In the genomic region with DNA sequence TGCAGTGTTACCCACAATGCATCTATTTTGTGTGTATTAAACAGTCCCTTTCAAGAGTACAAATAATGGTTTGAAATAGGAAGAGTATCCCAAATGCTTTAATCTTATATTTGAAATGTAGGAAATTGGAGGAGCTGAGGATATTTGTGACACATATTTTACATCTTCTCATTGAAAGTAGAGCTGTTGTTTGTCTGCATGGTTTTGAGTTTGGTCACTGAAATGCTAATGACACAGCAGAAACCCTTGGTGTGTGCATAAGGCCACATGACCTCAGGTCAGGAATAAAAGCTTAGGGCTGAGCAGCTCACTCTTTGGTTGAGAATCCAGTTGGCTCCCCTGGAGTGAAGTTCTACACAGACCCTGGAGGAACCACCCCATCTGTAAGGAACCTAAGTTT, we compare ENCODE assay signal across 1 cellular context.
TF ChIP-seq lines count a peak whose summit lies in the region.

No MANE protein-coding gene starts in this region.

TF ChIP-seq in IMR-90, 13 proteins besides CTCF, POLR2A, EP300 and RAD21:
- TF ChIP-seq NFE2L2 (IDR thresholded peaks at IDR 0.05; ENCODE audit: low read depth, low read length) = 0 out of 2 replicates have a peak, but pooled peaks have one; percentile 29
- TF ChIP-seq, protein P1, sequence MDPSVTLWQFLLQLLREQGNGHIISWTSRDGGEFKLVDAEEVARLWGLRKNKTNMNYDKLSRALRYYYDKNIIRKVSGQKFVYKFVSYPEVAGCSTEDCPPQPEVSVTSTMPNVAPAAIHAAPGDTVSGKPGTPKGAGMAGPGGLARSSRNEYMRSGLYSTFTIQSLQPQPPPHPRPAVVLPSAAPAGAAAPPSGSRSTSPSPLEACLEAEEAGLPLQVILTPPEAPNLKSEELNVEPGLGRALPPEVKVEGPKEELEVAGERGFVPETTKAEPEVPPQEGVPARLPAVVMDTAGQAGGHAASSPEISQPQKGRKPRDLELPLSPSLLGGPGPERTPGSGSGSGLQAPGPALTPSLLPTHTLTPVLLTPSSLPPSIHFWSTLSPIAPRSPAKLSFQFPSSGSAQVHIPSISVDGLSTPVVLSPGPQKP (IDR thresholded peaks at IDR 0.05; ENCODE audit: borderline replicate concordance, low read depth, low read length) = no peak
